19 cellular contexts compared by ENCODE assay signal in genomic region chr12:54276368-54276767, GRCh38. TPM values are rescaled to one million over a fixed set of nuclear protein-coding genes. Genes with fewer than 3 reads are reported as not detected.
DNase-seq lines count a peak whose midpoint lies in the region; ATAC-seq and TF ChIP-seq lines count a peak whose summit lies in the region.
"Had no signal": no experiment of that assay in that cellular context is flagged by ENCODE, and none has a peak within 500 bp of the region (broad histone marks: within the 10 kb centered on the region; RNA-seq: fewer than 3 reads in every experiment).

No MANE protein-coding gene starts in this region.

- peaks cover 15% of the 10 kb centered on the region for H3K36me3 Mint-ChIP-seq in natural killer cell treated with Interleukin-12 subunit alpha and Interleukin-12 subunit beta and Interleukin-15 and Interleukin-18, amount 100 ng/mL, for 72 hours
- H3K36me3 Mint-ChIP-seq in natural killer cell (peaks cover under 1% of the 10 kb centered on the region), T-cell (peaks cover 9% of the 10 kb centered on the region), endothelial cell (ENCODE audit: low read depth, unreplicated experiment) (peaks cover 16% of the 10 kb centered on the region), type B pancreatic cell (peaks cover 20% of the 10 kb centered on the region)

- intact Hi-C loops in natural killer cell (cut with micrococcal nuclease): no loop called here
- intact Hi-C loops in Right ventricle myocardium superior (cut with DNase I): loop anchor here (5.0 kb wide), 1 partner anchor 54 kb away; no protein-coding TSS in a partner anchor

- peak overlapping the region; percentile 59 for H3K4me3 Mint-ChIP-seq in natural killer cell treated with Interleukin-12 subunit alpha and Interleukin-12 subunit beta and Interleukin-15 and Interleukin-18, amount 100 ng/mL, for 72 hours
- no peak overlapping the region for H3K4me3 Mint-ChIP-seq in natural killer cell
- H3K4me3 Mint-ChIP-seq in T-cell: peak overlapping the region; percentile 15 to 45 (median 24)
- peak overlapping the region; percentile 52 for H3K4me3 Mint-ChIP-seq in endothelial cell (ENCODE audit: unreplicated experiment)
- peak overlapping the region; percentile 37 for H3K4me3 Mint-ChIP-seq in type B pancreatic cell

- CTCF ChIA-PET in T-cell (lab: Charles Lee): interaction anchor here in 1 of 2 donors (0.9 to 1.1 kb wide), 5 partner anchors 15 to 221 kb away, joined by 3 to 6 read pairs (median 3); partner anchors contain the start of gene COPZ1

- ATAC-seq in natural killer cell treated with Interleukin-12 subunit alpha and Interleukin-12 subunit beta and Interleukin-15 and Interleukin-18, amount 100 ng/mL, for 72 hours: no peak
- no peak for ATAC-seq in natural killer cell
- no peak for ATAC-seq in T-cell (replicated peaks in 1 of 4)
- ATAC-seq in Right ventricle myocardium superior (ENCODE audit: poor library complexity): no peak
- ATAC-seq: SK-N-SH treated with all-trans-retinoic acid at 6 μM for 48 hours had no signal

- TF ChIP-seq CTCF in natural killer cell (IDR thresholded peaks at IDR 0.05) (no peak), endothelial cell (IDR thresholded peaks at IDR 0.05; ENCODE audit: unreplicated experiment) (no peak), type B pancreatic cell (conservative IDR thresholded peaks at IDR 0.05) (no peak)

- no peaks in the 10 kb centered on the region for H3K9me3 Mint-ChIP-seq in natural killer cell treated with Interleukin-12 subunit alpha and Interleukin-12 subunit beta and Interleukin-15 and Interleukin-18, amount 100 ng/mL, for 72 hours
- H3K9me3 Mint-ChIP-seq in natural killer cell (no peaks in the 10 kb centered on the region), T-cell (no peaks in the 10 kb centered on the region), endothelial cell (ENCODE audit: unreplicated experiment) (no peaks in the 10 kb centered on the region), type B pancreatic cell (no peaks in the 10 kb centered on the region)

- no peaks in the 10 kb centered on the region for H3K27me3 Mint-ChIP-seq in natural killer cell treated with Interleukin-12 subunit alpha and Interleukin-12 subunit beta and Interleukin-15 and Interleukin-18, amount 100 ng/mL, for 72 hours
- no peaks in the 10 kb centered on the region for H3K27me3 Mint-ChIP-seq in natural killer cell (ENCODE audit: low read depth in 2 of 2)
- H3K27me3 Mint-ChIP-seq in T-cell: no peaks in the 10 kb centered on the region
- H3K27me3 Mint-ChIP-seq in endothelial cell (ENCODE audit: unreplicated experiment): no peaks in the 10 kb centered on the region
- H3K27me3 Mint-ChIP-seq in type B pancreatic cell: no peaks in the 10 kb centered on the region

- POLR2A ChIA-PET in T-cell (lab: Charles Lee): interaction anchor here in 1 of 2 donors (0.5 kb wide), 1 partner anchor 57 kb away, joined by 4 read pairs; no protein-coding TSS in a partner anchor

- no peak for DNase-seq in natural killer cell treated with Interleukin-12 subunit alpha and Interleukin-12 subunit beta and Interleukin-15 and Interleukin-18, amount 100 ng/mL, for 72 hours (ENCODE audit: low spot score)
- DNase-seq in natural killer cell (no peak), T-cell (no peak), endothelial cell (ENCODE audit: low spot score) (no peak), type B pancreatic cell (ENCODE audit: extremely low spot score, unreplicated experiment) (no peak), NCI-H2171 treated with DMSO at 0.1 percent for 48 hours (lab: John Stamatoyannopoulos, UW) (no peak), Right ventricle myocardium superior (no peak)
- no peak for DNase-seq in activated CD4-positive, CD25-positive, alpha-beta regulatory T cell (lab: John Stamatoyannopoulos, UW)
- DNase-seq: activated CD4-positive, CD25-positive, alpha-beta regulatory T cell treated with anti-CD3 and anti-CD28 coated beads, Interleukin-2, amount 50 U/mL, for 72 hours; activated effector memory CD4-positive, alpha-beta T cell treated with anti-CD3 and anti-CD28 coated beads, Interleukin-2, amount 50 U/mL, for 16 hours; DMS153; foreskin fibroblast; NCI-H1694 treated with DMSO at 0.1 percent for 48 hours; NCI-H446 treated with DMSO at 0.1 percent for 48 hours; OCI-M1; stimulated activated CD4-positive, alpha-beta T cell treated with anti-CD3 and anti-CD28 coated beads, Interleukin-2, amount 100 ng/mL, for 48 hours; stimulated activated CD8-positive, alpha-beta memory T cell treated with anti-CD3 and anti-CD28 coated beads, Interleukin-4, amount 100 ng/mL, for 48 hours had no signal

- peak overlapping the region in 1 of 2 donors; percentile 62 for H3K27ac Mint-ChIP-seq in natural killer cell treated with Interleukin-12 subunit alpha and Interleukin-12 subunit beta and Interleukin-15 and Interleukin-18, amount 100 ng/mL, for 72 hours
- H3K27ac Mint-ChIP-seq in natural killer cell: peak overlapping the region in 1 of 2 donors; percentile 57
- peak overlapping the region; percentile 64 to 80 for H3K27ac Mint-ChIP-seq in T-cell
- H3K27ac Mint-ChIP-seq in endothelial cell (ENCODE audit: unreplicated experiment): no peak overlapping the region
- H3K27ac Mint-ChIP-seq in type B pancreatic cell: peak overlapping the region; percentile 35

- H3K4me1 Mint-ChIP-seq in natural killer cell treated with Interleukin-12 subunit alpha and Interleukin-12 subunit beta and Interleukin-15 and Interleukin-18, amount 100 ng/mL, for 72 hours (ENCODE audit: low read depth in 2 of 2): peaks cover 18 to 26% of the 10 kb centered on the region in 2 donors
- H3K4me1 Mint-ChIP-seq in natural killer cell: peaks cover 0 to 7% of the 10 kb centered on the region in 2 donors
- peaks cover 36 to 42% (median 38%) of the 10 kb centered on the region in 3 donors for H3K4me1 Mint-ChIP-seq in T-cell
- H3K4me1 Mint-ChIP-seq in endothelial cell (ENCODE audit: unreplicated experiment): peaks cover 13% of the 10 kb centered on the region
- H3K4me1 Mint-ChIP-seq in type B pancreatic cell (ENCODE audit: unreplicated experiment): peaks cover 35% of the 10 kb centered on the region

RNA-seq across cellular contexts. Expression of gene CBX5, which starts 3.6 kb away (rescaled TPM):
- 10 to 100 TPM; 65.6 to 73.6 TPM for total RNA-seq in natural killer cell treated with Interleukin-12 subunit alpha and Interleukin-12 subunit beta and Interleukin-15 and Interleukin-18, amount 100 ng/mL, for 72 hours
- 10 to 100 TPM; 30.8 to 42.3 (median 36.5) TPM for total RNA-seq in natural killer cell
- 10 to 100 TPM; 43.8 to 54.5 (median 47.1) TPM for total RNA-seq in T-cell
- 173 TPM for total RNA-seq in endothelial cell (ENCODE audit: unreplicated experiment)
- total RNA-seq in type B pancreatic cell (ENCODE audit: low replicate concordance): 87.8 and 227 TPM in 2 replicates
- 41.0 TPM for total RNA-seq in Right ventricle myocardium superior

RNA-seq across cellular contexts. Expression of gene HNRNPA1, which starts 4.2 kb away (rescaled TPM):
- total RNA-seq in natural killer cell treated with Interleukin-12 subunit alpha and Interleukin-12 subunit beta and Interleukin-15 and Interleukin-18, amount 100 ng/mL, for 72 hours: 1,000 to 10,000 TPM in 1 of 2 donors, 100 to 1,000 TPM in 1; 997 to 1,580 TPM
- total RNA-seq in natural killer cell: 1,000 to 10,000 TPM; 1,172 to 1,525 (median 1,292) TPM
- 1,000 to 10,000 TPM; 1,133 to 1,642 (median 1,239) TPM for total RNA-seq in T-cell
- 1,804 TPM for total RNA-seq in endothelial cell (ENCODE audit: unreplicated experiment)
- total RNA-seq in type B pancreatic cell (ENCODE audit: low replicate concordance): 1,366 and 2,469 TPM in 2 replicates
- total RNA-seq in Right ventricle myocardium superior: 389 TPM

RNA-seq across cellular contexts. Expression of gene NFE2, which starts 24.4 kb away (rescaled TPM):
- total RNA-seq in natural killer cell treated with Interleukin-12 subunit alpha and Interleukin-12 subunit beta and Interleukin-15 and Interleukin-18, amount 100 ng/mL, for 72 hours: 1 to 10 TPM in 1 of 2 donors, not detected in 1; 3.7 TPM
- total RNA-seq in natural killer cell (10 to 100 TPM in 1 of 3 donors, 1 to 10 TPM in 2; 2.0 to 15.4 (median 2.0) TPM), T-cell (1 to 10 TPM in 2 of 5 donors, under 1 TPM in 3; 0.58 to 1.5 (median 0.95) TPM), endothelial cell (ENCODE audit: unreplicated experiment) (0.49 TPM), type B pancreatic cell (ENCODE audit: low replicate concordance) (0.24 and 0.65 TPM in 2 replicates), Right ventricle myocardium superior (0.40 TPM)
- total RNA-seq: bronchial epithelial cell had no signal

RNA-seq across cellular contexts. Expression of gene COPZ1, which starts 48.6 kb away (rescaled TPM):
- 100 to 1,000 TPM; 111 to 158 TPM for total RNA-seq in natural killer cell treated with Interleukin-12 subunit alpha and Interleukin-12 subunit beta and Interleukin-15 and Interleukin-18, amount 100 ng/mL, for 72 hours
- total RNA-seq in natural killer cell: 10 to 100 TPM; 66.3 to 83.6 (median 79.7) TPM
- total RNA-seq in T-cell: 10 to 100 TPM; 60.4 to 81.3 (median 74.8) TPM
- total RNA-seq in endothelial cell (ENCODE audit: unreplicated experiment): 130 TPM
- 196 and 229 TPM in 2 replicates for total RNA-seq in type B pancreatic cell (ENCODE audit: low replicate concordance)
- 116 TPM for total RNA-seq in Right ventricle myocardium superior
